In genomic region chr1:66044912-66045311, GRCh38 we compare ENCODE assay signal across 29 cellular contexts.
"Had no signal": no experiment of that assay in that cellular context is flagged by ENCODE, and none has a peak within 500 bp of the region (broad histone marks: within the 10 kb centered on the region; RNA-seq: fewer than 3 reads in every experiment).

No MANE protein-coding gene starts in this region.

- H3K4me3 ChIP-seq: pancreas, prostate gland, right lobe of liver, sigmoid colon, smooth muscle cell, spleen, suprapubic skin, testis, tibial artery, transverse colon, upper lobe of right lung, uterus had no signal

- FAIRE-seq: pancreas had no signal

- H3K4me2 ChIP-seq: smooth muscle cell had no signal

- H3K27ac ChIP-seq: neutrophil, pancreas, prostate gland, right lobe of liver, sigmoid colon, spleen, suprapubic skin, testis, tibial artery, transverse colon, upper lobe of right lung, uterus had no signal

- H3K4me1 ChIP-seq: pancreas, prostate gland, right lobe of liver, sigmoid colon, spleen, suprapubic skin, testis, tibial artery, transverse colon, upper lobe of right lung, uterus had no signal

- H3K9me3 ChIP-seq: neutrophil, pancreas, prostate gland, right lobe of liver, sigmoid colon, spleen, suprapubic skin, testis, tibial artery, transverse colon, upper lobe of right lung, uterus had no signal

- H3K36me3 ChIP-seq: neutrophil, pancreas, prostate gland, right lobe of liver, sigmoid colon, spleen, suprapubic skin, tibial artery, transverse colon, upper lobe of right lung, uterus had no signal

- H3K27me3 ChIP-seq: neutrophil, pancreas, right lobe of liver, sigmoid colon, suprapubic skin, testis, tibial artery, transverse colon, upper lobe of right lung, uterus had no signal

- ATAC-seq: naive thymus-derived CD8-positive, alpha-beta T cell; natural killer cell treated with Interleukin-12 subunit alpha and Interleukin-12 subunit beta and Interleukin-15 and Interleukin-18, amount 100 ng/mL, for 72 hours; pancreas; right cardiac atrium; stimulated activated memory B cell treated with anti-CD40 and anti-IgM and Interleukin-4, amounts not matched to agents 10 μg/mL and 1 μg/mL and 100 μg/mL, for 72 hours; stimulated activated naive CD8-positive, alpha-beta T cell treated with anti-CD3 and anti-CD28 coated beads, Interleukin-15, amount 100 ng/mL, for 72 hours; stimulated activated naive CD8-positive, alpha-beta T cell treated with anti-CD3 and anti-CD28 coated beads, Interleukin-15, Interleukin-2, amounts not matched to agents 100 U/mL and 50 U/mL, for 24 hours; upper lobe of right lung had no signal

- DNase-seq: naive thymus-derived CD8-positive, alpha-beta T cell; nephron progenitor cell; nucleus accumbens; pancreas; retina; right cardiac atrium; right lobe of liver; sigmoid colon; spleen; stimulated activated CD4-positive, alpha-beta T cell treated with anti-CD3 and anti-CD28 coated beads, Interleukin-12 subunit alpha, Interleukin-12 subunit beta, amount 100 ng/mL, for 4 hours; stimulated activated CD4-positive, alpha-beta T cell treated with anti-CD3 and anti-CD28 coated beads, Interleukin-1b, Interleukin-23, amount 100 ng/mL, for 48 hours; stimulated activated CD4-positive, alpha-beta T cell treated with anti-CD3 and anti-CD28 coated beads, Interleukin-4, amount 100 ng/mL, for 1 hour; stimulated activated CD4-positive, alpha-beta T cell treated with anti-CD3 and anti-CD28 coated beads, Interleukin-4, amount 100 ng/mL, for 4 hours; stimulated activated CD8-positive, alpha-beta memory T cell treated with anti-CD3 and anti-CD28 coated beads, Interleukin-4, amount 100 ng/mL, for 48 hours; stimulated activated naive CD4-positive, alpha-beta T cell; stimulated activated naive CD8-positive, alpha-beta T cell treated with anti-CD3 and anti-CD28 coated beads, Interleukin-15, amount 100 ng/mL, for 72 hours; stimulated activated naive CD8-positive, alpha-beta T cell treated with anti-CD3 and anti-CD28 coated beads, Interleukin-15, Interleukin-2, amounts not matched to agents 100 U/mL and 50 U/mL, for 24 hours; substantia nigra; testis; tibial artery; transverse colon; upper lobe of right lung; uterus had no signal
